1 cellular context compared by ENCODE assay signal in the genomic region with DNA sequence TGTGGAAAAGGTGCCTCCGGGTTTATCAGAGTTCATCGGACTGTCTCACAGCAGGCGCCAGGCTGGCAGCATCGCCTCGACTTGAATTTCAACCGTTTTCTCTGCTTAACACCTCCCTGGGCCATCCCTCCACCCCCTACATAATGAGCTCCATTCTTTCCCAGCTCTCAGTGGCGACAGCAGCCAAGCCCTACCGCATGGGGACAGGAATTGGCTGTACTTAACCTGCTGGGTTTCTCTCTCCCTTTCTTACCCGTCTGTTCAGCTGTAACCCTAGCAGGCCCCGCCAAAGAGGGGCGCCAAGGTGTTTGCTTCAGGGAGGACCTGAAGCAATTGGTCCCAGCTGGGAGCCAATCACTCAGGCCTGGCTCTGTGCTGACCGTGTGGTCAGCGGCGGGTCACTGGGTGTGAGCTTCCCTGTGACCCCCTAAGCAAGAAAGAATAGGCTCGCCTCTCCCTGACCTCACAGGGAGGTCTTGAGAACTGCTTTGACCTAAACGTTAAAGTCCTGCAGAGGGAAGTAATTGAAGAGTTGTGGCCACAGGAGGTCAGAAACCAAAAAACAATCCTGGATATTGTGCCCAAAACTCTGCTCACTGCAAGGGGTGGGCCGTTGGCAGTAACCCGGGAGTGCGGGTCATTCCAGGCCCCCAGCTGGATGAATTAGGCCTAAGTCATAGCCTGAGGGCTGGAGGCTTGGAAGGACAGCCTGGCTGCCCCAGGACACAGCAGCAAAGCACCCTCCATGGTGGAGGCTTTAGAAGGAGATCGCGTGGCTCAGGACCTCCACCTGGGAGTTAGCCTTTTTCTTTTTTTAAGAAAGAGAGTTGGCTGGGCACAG.
TF ChIP-seq lines count a peak whose summit lies in the region.

No MANE protein-coding gene starts in this region.

TF ChIP-seq in GM23338, 12 proteins besides CTCF, POLR2A, EP300 and RAD21 (continued from another document):
- TF ChIP-seq, protein P1, sequence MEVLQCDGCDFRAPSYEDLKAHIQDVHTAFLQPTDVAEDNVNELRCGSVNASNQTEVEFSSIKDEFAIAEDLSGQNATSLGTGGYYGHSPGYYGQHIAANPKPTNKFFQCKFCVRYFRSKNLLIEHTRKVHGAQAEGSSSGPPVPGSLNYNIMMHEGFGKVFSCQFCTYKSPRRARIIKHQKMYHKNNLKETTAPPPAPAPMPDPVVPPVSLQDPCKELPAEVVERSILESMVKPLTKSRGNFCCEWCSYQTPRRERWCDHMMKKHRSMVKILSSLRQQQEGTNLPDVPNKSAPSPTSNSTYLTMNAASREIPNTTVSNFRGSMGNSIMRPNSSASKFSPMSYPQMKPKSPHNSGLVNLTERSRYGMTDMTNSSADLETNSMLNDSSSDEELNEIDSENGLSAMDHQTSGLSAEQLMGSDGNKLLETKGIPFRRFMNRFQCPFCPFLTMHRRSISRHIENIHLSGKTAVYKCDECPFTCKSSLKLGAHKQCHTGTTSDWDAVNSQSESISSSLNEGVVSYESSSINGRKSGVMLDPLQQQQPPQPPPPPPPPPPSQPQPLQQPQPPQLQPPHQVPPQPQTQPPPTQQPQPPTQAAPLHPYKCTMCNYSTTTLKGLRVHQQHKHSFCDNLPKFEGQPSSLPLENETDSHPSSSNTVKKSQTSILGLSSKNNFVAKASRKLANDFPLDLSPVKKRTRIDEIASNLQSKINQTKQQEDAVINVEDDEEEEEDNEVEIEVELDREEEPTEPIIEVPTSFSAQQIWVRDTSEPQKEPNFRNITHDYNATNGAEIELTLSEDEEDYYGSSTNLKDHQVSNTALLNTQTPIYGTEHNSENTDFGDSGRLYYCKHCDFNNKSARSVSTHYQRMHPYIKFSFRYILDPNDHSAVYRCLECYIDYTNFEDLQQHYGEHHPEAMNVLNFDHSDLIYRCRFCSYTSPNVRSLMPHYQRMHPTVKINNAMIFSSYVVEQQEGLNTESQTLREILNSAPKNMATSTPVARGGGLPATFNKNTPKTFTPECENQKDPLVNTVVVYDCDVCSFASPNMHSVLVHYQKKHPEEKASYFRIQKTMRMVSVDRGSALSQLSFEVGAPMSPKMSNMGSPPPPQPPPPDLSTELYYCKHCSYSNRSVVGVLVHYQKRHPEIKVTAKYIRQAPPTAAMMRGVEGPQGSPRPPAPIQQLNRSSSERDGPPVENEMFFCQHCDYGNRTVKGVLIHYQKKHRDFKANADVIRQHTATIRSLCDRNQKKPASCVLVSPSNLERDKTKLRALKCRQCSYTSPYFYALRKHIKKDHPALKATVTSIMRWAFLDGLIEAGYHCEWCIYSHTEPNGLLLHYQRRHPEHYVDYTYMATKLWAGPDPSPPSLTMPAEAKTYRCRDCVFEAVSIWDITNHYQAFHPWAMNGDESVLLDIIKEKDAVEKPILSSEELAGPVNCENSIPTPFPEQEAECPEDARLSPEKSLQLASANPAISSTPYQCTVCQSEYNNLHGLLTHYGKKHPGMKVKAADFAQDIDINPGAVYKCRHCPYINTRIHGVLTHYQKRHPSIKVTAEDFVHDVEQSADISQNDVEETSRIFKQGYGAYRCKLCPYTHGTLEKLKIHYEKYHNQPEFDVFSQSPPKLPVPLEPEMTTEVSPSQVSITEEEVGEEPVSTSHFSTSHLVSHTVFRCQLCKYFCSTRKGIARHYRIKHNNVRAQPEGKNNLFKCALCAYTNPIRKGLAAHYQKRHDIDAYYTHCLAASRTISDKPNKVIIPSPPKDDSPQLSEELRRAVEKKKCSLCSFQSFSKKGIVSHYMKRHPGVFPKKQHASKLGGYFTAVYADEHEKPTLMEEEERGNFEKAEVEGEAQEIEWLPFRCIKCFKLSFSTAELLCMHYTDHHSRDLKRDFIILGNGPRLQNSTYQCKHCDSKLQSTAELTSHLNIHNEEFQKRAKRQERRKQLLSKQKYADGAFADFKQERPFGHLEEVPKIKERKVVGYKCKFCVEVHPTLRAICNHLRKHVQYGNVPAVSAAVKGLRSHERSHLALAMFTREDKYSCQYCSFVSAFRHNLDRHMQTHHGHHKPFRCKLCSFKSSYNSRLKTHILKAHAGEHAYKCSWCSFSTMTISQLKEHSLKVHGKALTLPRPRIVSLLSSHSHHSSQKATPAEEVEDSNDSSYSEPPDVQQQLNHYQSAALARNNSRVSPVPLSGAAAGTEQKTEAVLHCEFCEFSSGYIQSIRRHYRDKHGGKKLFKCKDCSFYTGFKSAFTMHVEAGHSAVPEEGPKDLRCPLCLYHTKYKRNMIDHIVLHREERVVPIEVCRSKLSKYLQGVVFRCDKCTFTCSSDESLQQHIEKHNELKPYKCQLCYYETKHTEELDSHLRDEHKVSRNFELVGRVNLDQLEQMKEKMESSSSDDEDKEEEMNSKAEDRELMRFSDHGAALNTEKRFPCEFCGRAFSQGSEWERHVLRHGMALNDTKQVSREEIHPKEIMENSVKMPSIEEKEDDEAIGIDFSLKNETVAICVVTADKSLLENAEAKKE (CRISPR knock-in tag; IDR thresholded peaks at IDR 0.05): no peak
- TF ChIP-seq CREB1 (CRISPR knock-in tag; IDR thresholded peaks at IDR 0.05; ENCODE audit: low read depth) (no peak), JUNB (IDR thresholded peaks at IDR 0.05; ENCODE audit: unreplicated experiment) (no peak)
- TF ChIP-seq, protein P2, sequence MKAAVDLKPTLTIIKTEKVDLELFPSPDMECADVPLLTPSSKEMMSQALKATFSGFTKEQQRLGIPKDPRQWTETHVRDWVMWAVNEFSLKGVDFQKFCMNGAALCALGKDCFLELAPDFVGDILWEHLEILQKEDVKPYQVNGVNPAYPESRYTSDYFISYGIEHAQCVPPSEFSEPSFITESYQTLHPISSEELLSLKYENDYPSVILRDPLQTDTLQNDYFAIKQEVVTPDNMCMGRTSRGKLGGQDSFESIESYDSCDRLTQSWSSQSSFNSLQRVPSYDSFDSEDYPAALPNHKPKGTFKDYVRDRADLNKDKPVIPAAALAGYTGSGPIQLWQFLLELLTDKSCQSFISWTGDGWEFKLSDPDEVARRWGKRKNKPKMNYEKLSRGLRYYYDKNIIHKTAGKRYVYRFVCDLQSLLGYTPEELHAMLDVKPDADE (IDR thresholded peaks at IDR 0.05): no peak
- TF ChIP-seq, protein P3, sequence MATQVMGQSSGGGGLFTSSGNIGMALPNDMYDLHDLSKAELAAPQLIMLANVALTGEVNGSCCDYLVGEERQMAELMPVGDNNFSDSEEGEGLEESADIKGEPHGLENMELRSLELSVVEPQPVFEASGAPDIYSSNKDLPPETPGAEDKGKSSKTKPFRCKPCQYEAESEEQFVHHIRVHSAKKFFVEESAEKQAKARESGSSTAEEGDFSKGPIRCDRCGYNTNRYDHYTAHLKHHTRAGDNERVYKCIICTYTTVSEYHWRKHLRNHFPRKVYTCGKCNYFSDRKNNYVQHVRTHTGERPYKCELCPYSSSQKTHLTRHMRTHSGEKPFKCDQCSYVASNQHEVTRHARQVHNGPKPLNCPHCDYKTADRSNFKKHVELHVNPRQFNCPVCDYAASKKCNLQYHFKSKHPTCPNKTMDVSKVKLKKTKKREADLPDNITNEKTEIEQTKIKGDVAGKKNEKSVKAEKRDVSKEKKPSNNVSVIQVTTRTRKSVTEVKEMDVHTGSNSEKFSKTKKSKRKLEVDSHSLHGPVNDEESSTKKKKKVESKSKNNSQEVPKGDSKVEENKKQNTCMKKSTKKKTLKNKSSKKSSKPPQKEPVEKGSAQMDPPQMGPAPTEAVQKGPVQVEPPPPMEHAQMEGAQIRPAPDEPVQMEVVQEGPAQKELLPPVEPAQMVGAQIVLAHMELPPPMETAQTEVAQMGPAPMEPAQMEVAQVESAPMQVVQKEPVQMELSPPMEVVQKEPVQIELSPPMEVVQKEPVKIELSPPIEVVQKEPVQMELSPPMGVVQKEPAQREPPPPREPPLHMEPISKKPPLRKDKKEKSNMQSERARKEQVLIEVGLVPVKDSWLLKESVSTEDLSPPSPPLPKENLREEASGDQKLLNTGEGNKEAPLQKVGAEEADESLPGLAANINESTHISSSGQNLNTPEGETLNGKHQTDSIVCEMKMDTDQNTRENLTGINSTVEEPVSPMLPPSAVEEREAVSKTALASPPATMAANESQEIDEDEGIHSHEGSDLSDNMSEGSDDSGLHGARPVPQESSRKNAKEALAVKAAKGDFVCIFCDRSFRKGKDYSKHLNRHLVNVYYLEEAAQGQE (IDR thresholded peaks at IDR 0.05; ENCODE audit: unreplicated experiment): no peak
